ENCODE assay signal across 7 cellular contexts in genomic region chrX:118346258-118347094, GRCh38. TPM values are rescaled to one million over a fixed set of nuclear protein-coding genes. Genes with fewer than 3 reads are reported as not detected.
DNase-seq lines count a peak whose midpoint lies in the region; ATAC-seq and TF ChIP-seq lines count a peak whose summit lies in the region.

No MANE protein-coding gene starts in this region.

- H3K4me3 ChIP-seq in epithelial cell of esophagus (ENCODE audit: low read length): peak overlapping the region; percentile 80

- POLR2A ChIA-PET in naive thymus-derived CD8-positive, alpha-beta T cell (lab: Charles Lee): interaction anchor here (1.3 kb wide), 1 partner anchor 14 kb away, joined by 4 read pairs; no protein-coding TSS in a partner anchor

- DNase-seq in NCI-H460 (ENCODE audit: extremely low read depth, low read depth): peak; percentile 29
- peak; percentile 72 for DNase-seq in activated CD8-positive, alpha-beta memory T cell treated with anti-CD3 and anti-CD28 coated beads, Interleukin-2, amount 50 U/mL, for 48 hours
- peak; percentile 16 for DNase-seq in epithelial cell of esophagus (ENCODE audit: low read depth)
- DNase-seq in naive thymus-derived CD8-positive, alpha-beta T cell: peak in 9 of 10 donors; percentile 36 to 72 (median 45)

- H3K27me3 Mint-ChIP-seq in naive thymus-derived CD8-positive, alpha-beta T cell: no peaks in the 10 kb centered on the region
- no peaks in the 10 kb centered on the region for H3K27me3 Mint-ChIP-seq in stimulated activated naive CD8-positive, alpha-beta T cell treated with anti-CD3 and anti-CD28 coated beads, Interleukin-15, Interleukin-2, amounts not matched to agents 100 ng/mL and 50 ng/mL, for 24 hours

- no peaks in the 10 kb centered on the region for H3K9me3 Mint-ChIP-seq in naive thymus-derived CD8-positive, alpha-beta T cell
- no peaks in the 10 kb centered on the region for H3K9me3 Mint-ChIP-seq in stimulated activated naive CD8-positive, alpha-beta T cell treated with anti-CD3 and anti-CD28 coated beads, Interleukin-15, Interleukin-2, amounts not matched to agents 100 ng/mL and 50 ng/mL, for 24 hours

- peak overlapping the region; percentile 94 to 99 (median 98) for H3K27ac Mint-ChIP-seq in naive thymus-derived CD8-positive, alpha-beta T cell
- H3K27ac Mint-ChIP-seq in stimulated activated naive CD8-positive, alpha-beta T cell treated with anti-CD3 and anti-CD28 coated beads, Interleukin-15, Interleukin-2, amounts not matched to agents 100 ng/mL and 50 ng/mL, for 24 hours: peak overlapping the region; percentile 95

- no peaks in the 10 kb centered on the region for H3K36me3 Mint-ChIP-seq in naive thymus-derived CD8-positive, alpha-beta T cell
- H3K36me3 Mint-ChIP-seq in stimulated activated naive CD8-positive, alpha-beta T cell treated with anti-CD3 and anti-CD28 coated beads, Interleukin-15, Interleukin-2, amounts not matched to agents 100 ng/mL and 50 ng/mL, for 24 hours (ENCODE audit: low read depth): no peaks in the 10 kb centered on the region

- peaks cover 12 to 39% (median 33%) of the 10 kb centered on the region in 4 donors for H3K4me1 Mint-ChIP-seq in naive thymus-derived CD8-positive, alpha-beta T cell
- H3K4me1 Mint-ChIP-seq in stimulated activated naive CD8-positive, alpha-beta T cell treated with anti-CD3 and anti-CD28 coated beads, Interleukin-15, Interleukin-2, amounts not matched to agents 100 ng/mL and 50 ng/mL, for 24 hours (ENCODE audit: low read depth): peaks cover 45% of the 10 kb centered on the region

- H3K4me3 Mint-ChIP-seq in naive thymus-derived CD8-positive, alpha-beta T cell: peak overlapping the region; percentile 97 to 100 (median 98)
- peak overlapping the region; percentile 96 for H3K4me3 Mint-ChIP-seq in stimulated activated naive CD8-positive, alpha-beta T cell treated with anti-CD3 and anti-CD28 coated beads, Interleukin-15, Interleukin-2, amounts not matched to agents 100 ng/mL and 50 ng/mL, for 24 hours

- TF ChIP-seq CTCF in epithelial cell of esophagus (IDR thresholded peaks at IDR 0.05; ENCODE audit: insufficient read depth, low read depth, low read length, missing control alignments): peak; percentile 12

- ATAC-seq in GM18520 (IDR thresholded peaks at IDR 0.05; ENCODE audit: unreplicated experiment) (peak; percentile 8), HG02884 (IDR thresholded peaks at IDR 0.05; ENCODE audit: unreplicated experiment) (peak; percentile 9)
- peak; percentile 55 to 62 for ATAC-seq in naive thymus-derived CD8-positive, alpha-beta T cell

RNA-seq across cellular contexts. Expression of gene WDR44, which starts 0.6 kb away (rescaled TPM):
- total RNA-seq in NCI-H460 (2014; rRNA removed; shearing (Covaris generic)): 18.0 and 21.7 TPM in 2 replicates
- 8.3 and 11.1 TPM in 2 replicates for polyA plus RNA-seq in NCI-H460 (2014; cell fraction: nucleus; rRNA removed)
- 10 to 100 TPM; 17.9 to 20.8 TPM for total RNA-seq in naive thymus-derived CD8-positive, alpha-beta T cell
- 1 to 10 TPM; 7.2 to 8.6 (median 8.3) TPM for polyA plus RNA-seq in naive thymus-derived CD8-positive, alpha-beta T cell

Comparison
In these comparisons a context has a peak if more than half of its experiments do, and no peak if none do; other contexts are left out.
1. Peak in every context shown above with its lines: DNase-seq, ATAC-seq and H3K4me3 ChIP-seq.
2. ATAC-seq: peak in every context shown above with its lines; median percentile 58 in naive thymus-derived CD8-positive, alpha-beta T cell; 9 in HG02884; 8 in GM18520.
3. DNase-seq: peak in every context shown above with its lines; median percentile 72 in activated CD8-positive, alpha-beta memory T cell treated with anti-CD3 and anti-CD28 coated beads, Interleukin-2, amount 50 U/mL, for 48 hours; 45 in naive thymus-derived CD8-positive, alpha-beta T cell; 29 in NCI-H460; 16 in epithelial cell of esophagus.